ENCODE assay signal across 12 cellular contexts in genomic region chr5:127813633-127814171, GRCh38.
A peak's percentile ranks its signal among the peaks of the same experiment; 100 is the strongest.
DNase-seq lines count a peak whose midpoint lies in the region; ATAC-seq, FAIRE-seq and TF ChIP-seq lines count a peak whose summit lies in the region.
"Had no signal": no experiment of that assay in that cellular context is flagged by ENCODE, and none has a peak within 500 bp of the region (broad histone marks: within the 10 kb centered on the region; RNA-seq: fewer than 3 reads in every experiment).

No MANE protein-coding gene starts in this region.

- H2AFZ ChIP-seq in osteoblast (ENCODE audit: low read length), result peak overlapping the region; percentile 50

- peak; percentile 68 for DNase-seq in GM03348 (ENCODE audit: low spot score)
- DNase-seq in RCC 7860 (ENCODE audit: low spot score), result peak; percentile 71
- DNase-seq in epithelial cell of proximal tubule (ENCODE audit: low read depth), result peak; percentile 6
- peak; percentile 37 for DNase-seq in osteoblast (ENCODE audit: insufficient read length, low spot score, missing footprints)
- DNase-seq in activated gamma-delta T cell (lab: John Stamatoyannopoulos, UW), result no peak
- no peak for DNase-seq in endothelial cell (ENCODE audit: low spot score)
- DNase-seq in glutamatergic neuron, result no peak
- DNase-seq: immature natural killer cell, NCI-H446 treated with DMSO at 0.1 percent for 48 hours had no signal

- peak; percentile 94 for FAIRE-seq in RCC 7860 (lab: Jason Lieb, UNC)

- no peak overlapping the region for H3K27ac Mint-ChIP-seq in endothelial cell (ENCODE audit: unreplicated experiment)
- no peak overlapping the region for H3K27ac Mint-ChIP-seq in glutamatergic neuron (ENCODE audit: unreplicated experiment)
- H3K27ac Mint-ChIP-seq: immature natural killer cell; stimulated activated memory B cell treated with anti-CD40 and anti-IgM and Interleukin-4, amounts not matched to agents 10 μg/mL and 1 μg/mL and 100 μg/mL, for 72 hours had no signal

- H3K9me3 ChIP-seq in osteoblast (ENCODE audit: low read depth, low read length), result no peaks in the 10 kb centered on the region

- H3K4me1 Mint-ChIP-seq in endothelial cell (ENCODE audit: unreplicated experiment) (peaks cover 11% of the 10 kb centered on the region), glutamatergic neuron (ENCODE audit: low read depth, unreplicated experiment) (no peaks in the 10 kb centered on the region)
- H3K4me1 Mint-ChIP-seq: immature natural killer cell; stimulated activated memory B cell treated with anti-CD40 and anti-IgM and Interleukin-4, amounts not matched to agents 10 μg/mL and 1 μg/mL and 100 μg/mL, for 72 hours had no signal

- ATAC-seq in HG02970 (IDR thresholded peaks at IDR 0.05; ENCODE audit: low FRiP score, unreplicated experiment), result no peak
- ATAC-seq: stimulated activated memory B cell treated with anti-CD40 and anti-IgM and Interleukin-4, amounts not matched to agents 10 μg/mL and 1 μg/mL and 100 μg/mL, for 72 hours had no signal

- no peaks in the 10 kb centered on the region for H3K36me3 ChIP-seq in osteoblast (ENCODE audit: insufficient read depth, low read length)

- H3K4me3 ChIP-seq in epithelial cell of proximal tubule (ENCODE audit: low read depth, low read length), result no peak overlapping the region
- H3K4me3 ChIP-seq in osteoblast (ENCODE audit: insufficient read depth, low read length), result no peak overlapping the region
- H3K4me3 ChIP-seq: skin epidermis had no signal

- no peaks in the 10 kb centered on the region for H3K79me2 ChIP-seq in osteoblast (ENCODE audit: insufficient read depth, low read length)

- H3K4me2 ChIP-seq in osteoblast (ENCODE audit: insufficient read depth, low read length), result peak overlapping the region; percentile 57

- TF ChIP-seq CTCF in epithelial cell of proximal tubule (conservative IDR thresholded peaks at IDR 0.05; ENCODE audit: low read depth, low read length), result no peak
- no peak for TF ChIP-seq CTCF in osteoblast (IDR thresholded peaks at IDR 0.05; ENCODE audit: extremely low read depth, low read depth, low read length)
- TF ChIP-seq CTCF in endothelial cell (IDR thresholded peaks at IDR 0.05; ENCODE audit: unreplicated experiment), result no peak
- TF ChIP-seq CTCF in glutamatergic neuron (IDR thresholded peaks at IDR 0.05; ENCODE audit: partially characterized antibody, unreplicated experiment), result no peak

- H3K9me3 Mint-ChIP-seq in endothelial cell (ENCODE audit: unreplicated experiment), result no peaks in the 10 kb centered on the region
- no peaks in the 10 kb centered on the region for H3K9me3 Mint-ChIP-seq in glutamatergic neuron (ENCODE audit: unreplicated experiment)
- H3K9me3 Mint-ChIP-seq: stimulated activated memory B cell treated with anti-CD40 and anti-IgM and Interleukin-4, amounts not matched to agents 10 μg/mL and 1 μg/mL and 100 μg/mL, for 72 hours had no signal

- no peaks in the 10 kb centered on the region for H3K27me3 Mint-ChIP-seq in endothelial cell (ENCODE audit: unreplicated experiment)
- H3K27me3 Mint-ChIP-seq in glutamatergic neuron (ENCODE audit: unreplicated experiment), result no peaks in the 10 kb centered on the region

- H3K27ac ChIP-seq in osteoblast (ENCODE audit: low read depth, low read length), result peak overlapping the region; percentile 74

- no peak overlapping the region for H3K4me3 Mint-ChIP-seq in endothelial cell (ENCODE audit: unreplicated experiment)
- no peak overlapping the region for H3K4me3 Mint-ChIP-seq in glutamatergic neuron (ENCODE audit: unreplicated experiment)
- H3K4me3 Mint-ChIP-seq: immature natural killer cell; stimulated activated memory B cell treated with anti-CD40 and anti-IgM and Interleukin-4, amounts not matched to agents 10 μg/mL and 1 μg/mL and 100 μg/mL, for 72 hours had no signal

- H3K36me3 Mint-ChIP-seq in endothelial cell (ENCODE audit: low read depth, unreplicated experiment) (no peaks in the 10 kb centered on the region), glutamatergic neuron (ENCODE audit: unreplicated experiment) (no peaks in the 10 kb centered on the region)
- H3K36me3 Mint-ChIP-seq: immature natural killer cell; stimulated activated memory B cell treated with anti-CD40 and anti-IgM and Interleukin-4, amounts not matched to agents 10 μg/mL and 1 μg/mL and 100 μg/mL, for 72 hours had no signal

- H3K4me1 ChIP-seq in osteoblast (ENCODE audit: insufficient read depth, low read length), result peaks cover 19% of the 10 kb centered on the region

- H4K20me1 ChIP-seq in osteoblast (ENCODE audit: insufficient read depth, low read length), result no peaks in the 10 kb centered on the region

- H3K27me3 ChIP-seq in osteoblast (ENCODE audit: insufficient read depth, low read length), result no peaks in the 10 kb centered on the region

Comparison
In these comparisons a context has a peak if more than half of its experiments do, and no peak if none do; other contexts are left out.
1. DNase-seq: peak in GM03348 (single experiment), RCC 7860 (single experiment), epithelial cell of proximal tubule (single experiment) and osteoblast (single experiment); none in activated gamma-delta T cell (single experiment), endothelial cell (single experiment) and glutamatergic neuron (single experiment).